ENCODE assay signal across 2 cellular contexts in the genomic region with DNA sequence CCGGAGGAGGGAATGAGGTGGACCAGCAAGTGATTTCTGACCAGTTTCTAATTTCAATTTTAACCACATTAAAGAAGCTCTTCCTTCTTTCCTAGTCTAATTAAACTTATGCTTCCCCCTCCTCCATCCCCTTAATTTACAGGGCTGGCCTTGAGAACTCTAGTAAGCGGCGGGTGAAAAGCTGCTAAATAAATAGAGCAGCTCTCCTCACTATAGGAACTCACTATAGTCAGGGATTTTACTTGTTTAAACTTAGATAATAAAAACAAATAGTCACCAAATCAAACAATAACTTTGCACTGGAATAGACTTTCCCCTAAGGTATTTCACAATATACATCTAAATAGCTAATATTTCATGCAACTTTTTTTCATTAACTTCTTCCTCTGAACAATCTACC.
TF ChIP-seq lines count a peak whose summit lies in the region.

No MANE protein-coding gene starts in this region.

TF ChIP-seq in IMR-90, 13 proteins besides CTCF, POLR2A, EP300 and RAD21:
- TF ChIP-seq SMC3 (IDR thresholded peaks at IDR 0.05; ENCODE audit: low read depth, low read length) (no peak), CEBPB (IDR thresholded peaks at IDR 0.05; ENCODE audit: low read depth, low read length) (0 out of 2 replicates have a peak, but pooled peaks have one; percentile 15)

TF ChIP-seq in HepG2, 621 proteins besides CTCF, POLR2A, EP300 and RAD21:
- TF ChIP-seq, protein P1, sequence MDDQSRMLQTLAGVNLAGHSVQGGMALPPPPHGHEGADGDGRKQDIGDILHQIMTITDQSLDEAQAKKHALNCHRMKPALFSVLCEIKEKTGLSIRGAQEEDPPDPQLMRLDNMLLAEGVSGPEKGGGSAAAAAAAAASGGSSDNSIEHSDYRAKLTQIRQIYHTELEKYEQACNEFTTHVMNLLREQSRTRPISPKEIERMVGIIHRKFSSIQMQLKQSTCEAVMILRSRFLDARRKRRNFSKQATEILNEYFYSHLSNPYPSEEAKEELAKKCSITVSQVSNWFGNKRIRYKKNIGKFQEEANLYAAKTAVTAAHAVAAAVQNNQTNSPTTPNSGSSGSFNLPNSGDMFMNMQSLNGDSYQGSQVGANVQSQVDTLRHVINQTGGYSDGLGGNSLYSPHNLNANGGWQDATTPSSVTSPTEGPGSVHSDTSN (CRISPR knock-in tag; IDR thresholded peaks at IDR 0.05; ENCODE audit: borderline replicate concordance) = no peak
- no peak for TF ChIP-seq SOX13 (IDR thresholded peaks at IDR 0.05)
- peak in 1 of 2 experiments; percentile 9; a peak in 1 of 4 replicates for TF ChIP-seq SOX13 (CRISPR knock-in tag; conservative IDR thresholded peaks at IDR 0.05 in 1 of 2, IDR thresholded peaks at IDR 0.05 in 1 of 2)
